In genomic region chr4:77225022-77225421, GRCh38 we compare ENCODE assay signal across 16 cellular contexts.
"Had no signal": no experiment of that assay in that cellular context is flagged by ENCODE, and none has a peak within 500 bp of the region (broad histone marks: within the 10 kb centered on the region; RNA-seq: fewer than 3 reads in every experiment).

No MANE protein-coding gene starts in this region.

- DNase-seq: KBM-7, MV-4-11, NCI-H1048, NCI-H1105, NCI-H1417, NCI-H1436 treated with DMSO at 0.1 percent for 48 hours, NCI-H1694, NCI-H1930, NCI-H2081, NCI-H2227 treated with DMSO at 0.1 percent for 48 hours, NCI-H524, NCI-H526 treated with DMSO at 0.1 percent for 48 hours, NCI-H774, SHP77, SK-N-SH, SW 1271 had no signal
